Comparison of ENCODE assay signal across 23 cellular contexts in the genomic region with DNA sequence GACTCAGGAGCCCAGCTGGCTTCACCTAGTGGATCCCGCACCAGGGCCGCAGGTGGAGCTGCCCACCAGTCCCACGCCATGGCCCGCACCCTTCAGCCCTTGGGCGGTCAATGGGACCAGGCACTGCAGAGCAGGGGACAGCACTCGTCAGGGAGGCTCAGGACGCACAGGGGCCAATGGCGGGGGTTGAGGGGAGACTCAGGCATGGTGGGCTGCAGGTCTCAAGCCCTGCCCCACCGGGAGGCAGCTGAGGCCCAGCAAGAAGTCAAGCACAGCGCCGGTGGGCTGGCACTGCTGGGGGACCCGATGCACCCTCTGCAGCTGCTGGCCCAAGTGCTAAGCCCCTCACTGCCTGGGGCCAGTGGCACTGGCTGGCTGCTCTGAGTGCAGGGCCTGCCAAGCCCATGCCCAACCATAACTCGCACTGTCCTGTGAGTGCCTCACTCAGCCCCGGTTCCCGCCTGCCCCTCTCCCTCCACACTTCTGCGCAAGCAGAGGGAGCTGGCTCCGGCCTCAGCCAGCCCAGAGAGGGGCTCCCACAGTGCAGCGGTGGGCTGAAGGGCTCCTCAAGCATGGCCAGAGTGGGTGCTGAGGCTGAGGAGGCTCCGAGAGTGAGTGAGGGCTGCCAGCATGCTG.
DNase-seq lines count a peak whose midpoint lies in the region; ATAC-seq, FAIRE-seq and TF ChIP-seq lines count a peak whose summit lies in the region.
"Had no signal": no experiment of that assay in that cellular context is flagged by ENCODE, and none has a peak within 500 bp of the region (broad histone marks: within the 10 kb centered on the region; RNA-seq: fewer than 3 reads in every experiment).

No MANE protein-coding gene starts in this region.

- H3K4me3 ChIP-seq in kidney (ENCODE audit: low read length in 2 of 2) (no peak overlapping the region), upper lobe of right lung (no peak overlapping the region)
- H3K4me3 ChIP-seq: BLaER1 had no signal

- no peak overlapping the region for H3K4me3 Mint-ChIP-seq in activated CD4-positive, alpha-beta T cell treated with anti-CD3 and anti-CD28 coated beads, Interleukin-2, amount 10 ng/mL, durations not matched to agents 24 days and 14 days
- no peak overlapping the region for H3K4me3 Mint-ChIP-seq in activated CD4-positive, alpha-beta T cell treated with anti-CD3 and anti-CD28 coated beads for 36 hours
- no peak overlapping the region for H3K4me3 Mint-ChIP-seq in stimulated activated effector memory CD8-positive, alpha-beta T cell treated with anti-CD3 and anti-CD28 coated beads, Interleukin-12 subunit alpha, Interleukin-12 subunit beta, amount 100 ng/mL, for 72 hours
- H3K4me3 Mint-ChIP-seq: B cell; CD4-positive, CD25-positive, alpha-beta regulatory T cell; CD8-positive, alpha-beta T cell had no signal

- no peak for TF ChIP-seq CTCF in kidney (IDR thresholded peaks at IDR 0.05; ENCODE audit: borderline replicate concordance, extremely low read depth, insufficient read depth)
- TF ChIP-seq CTCF in upper lobe of right lung (IDR thresholded peaks at IDR 0.05) = no peak

- H3K9me3 ChIP-seq in kidney (ENCODE audit: control insufficient read depth in 1 of 2, low read length in 2 of 2) (no peaks in the 10 kb centered on the region), upper lobe of right lung (no peaks in the 10 kb centered on the region)

- H3K27ac ChIP-seq in kidney (ENCODE audit: low read depth in 2 of 2, low read length in 2 of 2) = no peak overlapping the region
- no peak overlapping the region for H3K27ac ChIP-seq in upper lobe of right lung
- H3K27ac ChIP-seq: 22Rv1, BLaER1, C4-2B had no signal

- no peak for FAIRE-seq in kidney (lab: Jason Lieb, UNC)
- FAIRE-seq: A204.1, G401.6, GM12892, GM19239 had no signal

- intact Hi-C loops in activated CD4-positive, alpha-beta T cell treated with anti-CD3 and anti-CD28 coated beads, Interleukin-2, amount 10 ng/mL, durations not matched to agents 24 days and 14 days (cut with micrococcal nuclease) = no loop called here
- intact Hi-C loops in activated CD4-positive, alpha-beta T cell treated with anti-CD3 and anti-CD28 coated beads for 36 hours (cut with DNase I, micrococcal nuclease) = no loop called here
- intact Hi-C loops in kidney (cut with DNase I) (no loop called here), upper lobe of right lung (cut with DNase I) (no loop called here)

- POLR2A ChIA-PET in activated CD4-positive, alpha-beta T cell treated with anti-CD3 and anti-CD28 coated beads for 36 hours (lab: Charles Lee) = no interaction called here

- H3K4me1 Mint-ChIP-seq in activated CD4-positive, alpha-beta T cell treated with anti-CD3 and anti-CD28 coated beads, Interleukin-2, amount 10 ng/mL, durations not matched to agents 24 days and 14 days = no peaks in the 10 kb centered on the region
- no peaks in the 10 kb centered on the region for H3K4me1 Mint-ChIP-seq in activated CD4-positive, alpha-beta T cell treated with anti-CD3 and anti-CD28 coated beads for 36 hours
- no peaks in the 10 kb centered on the region for H3K4me1 Mint-ChIP-seq in stimulated activated effector memory CD8-positive, alpha-beta T cell treated with anti-CD3 and anti-CD28 coated beads, Interleukin-12 subunit alpha, Interleukin-12 subunit beta, amount 100 ng/mL, for 72 hours
- H3K4me1 Mint-ChIP-seq: B cell; CD4-positive, CD25-positive, alpha-beta regulatory T cell had no signal

- ATAC-seq in activated CD4-positive, alpha-beta T cell treated with anti-CD3 and anti-CD28 coated beads for 36 hours = no peak
- peak; percentile 28 for ATAC-seq in stimulated activated effector memory CD8-positive, alpha-beta T cell treated with anti-CD3 and anti-CD28 coated beads, Interleukin-12 subunit alpha, Interleukin-12 subunit beta, amount 100 ng/mL, for 72 hours
- ATAC-seq in upper lobe of right lung (peak; percentile 14), GM18511 (IDR thresholded peaks at IDR 0.05; ENCODE audit: unreplicated experiment) (no peak)
- ATAC-seq: CD8-positive, alpha-beta T cell had no signal

- CTCF ChIA-PET in activated CD4-positive, alpha-beta T cell treated with anti-CD3 and anti-CD28 coated beads for 36 hours (lab: Charles Lee) = no interaction called here

- H3K4me1 ChIP-seq in kidney (ENCODE audit: control insufficient read depth in 1 of 2, insufficient read depth in 1 of 2, low read depth in 1 of 2, low read length in 2 of 2) (no peaks in the 10 kb centered on the region), upper lobe of right lung (no peaks in the 10 kb centered on the region)
- H3K4me1 ChIP-seq: BLaER1 had no signal

- no peak overlapping the region for H3K27ac Mint-ChIP-seq in activated CD4-positive, alpha-beta T cell treated with anti-CD3 and anti-CD28 coated beads, Interleukin-2, amount 10 ng/mL, durations not matched to agents 24 days and 14 days
- H3K27ac Mint-ChIP-seq in activated CD4-positive, alpha-beta T cell treated with anti-CD3 and anti-CD28 coated beads for 36 hours = no peak overlapping the region
- H3K27ac Mint-ChIP-seq in stimulated activated effector memory CD8-positive, alpha-beta T cell treated with anti-CD3 and anti-CD28 coated beads, Interleukin-12 subunit alpha, Interleukin-12 subunit beta, amount 100 ng/mL, for 72 hours = no peak overlapping the region
- H3K27ac Mint-ChIP-seq: B cell; CD4-positive, CD25-positive, alpha-beta regulatory T cell; CD8-positive, alpha-beta T cell had no signal

- no peaks in the 10 kb centered on the region for H3K27me3 Mint-ChIP-seq in activated CD4-positive, alpha-beta T cell treated with anti-CD3 and anti-CD28 coated beads, Interleukin-2, amount 10 ng/mL, durations not matched to agents 24 days and 14 days
- H3K27me3 Mint-ChIP-seq in activated CD4-positive, alpha-beta T cell treated with anti-CD3 and anti-CD28 coated beads for 36 hours = no peaks in the 10 kb centered on the region
- H3K27me3 Mint-ChIP-seq: B cell; CD4-positive, CD25-positive, alpha-beta regulatory T cell had no signal

- no peak overlapping the region for H3K9ac ChIP-seq in kidney (ENCODE audit: low read length in 2 of 2)
- H3K9ac ChIP-seq: BLaER1 had no signal

- H3K27me3 ChIP-seq in upper lobe of right lung = no peaks in the 10 kb centered on the region
- H3K27me3 ChIP-seq: BLaER1 had no signal

- H3K36me3 Mint-ChIP-seq in activated CD4-positive, alpha-beta T cell treated with anti-CD3 and anti-CD28 coated beads, Interleukin-2, amount 10 ng/mL, durations not matched to agents 24 days and 14 days (ENCODE audit: low read depth) = no peaks in the 10 kb centered on the region
- H3K36me3 Mint-ChIP-seq in activated CD4-positive, alpha-beta T cell treated with anti-CD3 and anti-CD28 coated beads for 36 hours (ENCODE audit: low read depth) = no peaks in the 10 kb centered on the region
- no peaks in the 10 kb centered on the region for H3K36me3 Mint-ChIP-seq in stimulated activated effector memory CD8-positive, alpha-beta T cell treated with anti-CD3 and anti-CD28 coated beads, Interleukin-12 subunit alpha, Interleukin-12 subunit beta, amount 100 ng/mL, for 72 hours
- H3K36me3 Mint-ChIP-seq: CD4-positive, CD25-positive, alpha-beta regulatory T cell; CD8-positive, alpha-beta T cell had no signal

- peaks cover 5% of the 10 kb centered on the region for H3K9me3 Mint-ChIP-seq in activated CD4-positive, alpha-beta T cell treated with anti-CD3 and anti-CD28 coated beads, Interleukin-2, amount 10 ng/mL, durations not matched to agents 24 days and 14 days
- H3K9me3 Mint-ChIP-seq in activated CD4-positive, alpha-beta T cell treated with anti-CD3 and anti-CD28 coated beads for 36 hours (ENCODE audit: low read depth) = peaks cover 5% of the 10 kb centered on the region
- peaks cover 16% of the 10 kb centered on the region for H3K9me3 Mint-ChIP-seq in stimulated activated effector memory CD8-positive, alpha-beta T cell treated with anti-CD3 and anti-CD28 coated beads, Interleukin-12 subunit alpha, Interleukin-12 subunit beta, amount 100 ng/mL, for 72 hours

- H3K36me3 ChIP-seq in kidney (ENCODE audit: control insufficient read depth in 1 of 2, insufficient read depth in 2 of 2, low read length in 2 of 2) (no peaks in the 10 kb centered on the region), upper lobe of right lung (no peaks in the 10 kb centered on the region)
- H3K36me3 ChIP-seq: BLaER1 had no signal

- DNase-seq in activated CD4-positive, alpha-beta T cell treated with anti-CD3 and anti-CD28 coated beads, Interleukin-2, amount 10 ng/mL, durations not matched to agents 24 days and 14 days = peak; percentile 29
- DNase-seq in activated CD4-positive, alpha-beta T cell treated with anti-CD3 and anti-CD28 coated beads for 36 hours = no peak
- DNase-seq in kidney (peak; percentile 59), upper lobe of right lung (no peak), H4 (ENCODE audit: low spot score) (no peak)
- DNase-seq in stimulated activated effector memory CD8-positive, alpha-beta T cell treated with anti-CD3 and anti-CD28 coated beads, Interleukin-12 subunit alpha, Interleukin-12 subunit beta, amount 100 ng/mL, for 72 hours (ENCODE audit: low spot score in 2 of 2) = no peak
- DNase-seq: Caco-2; CD4-positive, CD25-positive, alpha-beta regulatory T cell; CD8-positive, alpha-beta T cell; DMS153; DND-41; GOT3; H7; HCEC 1CT had no signal

Comparison
In these comparisons a context has a peak if more than half of its experiments do, and no peak if none do; other contexts are left out.
1. DNase-seq: peak in activated CD4-positive, alpha-beta T cell treated with anti-CD3 and anti-CD28 coated beads, Interleukin-2, amount 10 ng/mL, durations not matched to agents 24 days and 14 days (single experiment) and kidney (single experiment); none in activated CD4-positive, alpha-beta T cell treated with anti-CD3 and anti-CD28 coated beads for 36 hours (single experiment), stimulated activated effector memory CD8-positive, alpha-beta T cell treated with anti-CD3 and anti-CD28 coated beads, Interleukin-12 subunit alpha, Interleukin-12 subunit beta, amount 100 ng/mL, for 72 hours (0 of 2), upper lobe of right lung (single experiment) and H4 (single experiment).
2. ATAC-seq: peak in stimulated activated effector memory CD8-positive, alpha-beta T cell treated with anti-CD3 and anti-CD28 coated beads, Interleukin-12 subunit alpha, Interleukin-12 subunit beta, amount 100 ng/mL, for 72 hours (single experiment) and upper lobe of right lung (single experiment); none in activated CD4-positive, alpha-beta T cell treated with anti-CD3 and anti-CD28 coated beads for 36 hours (single experiment) and GM18511 (single experiment).